ENCODE assay signal across 7 cellular contexts in the genomic region with DNA sequence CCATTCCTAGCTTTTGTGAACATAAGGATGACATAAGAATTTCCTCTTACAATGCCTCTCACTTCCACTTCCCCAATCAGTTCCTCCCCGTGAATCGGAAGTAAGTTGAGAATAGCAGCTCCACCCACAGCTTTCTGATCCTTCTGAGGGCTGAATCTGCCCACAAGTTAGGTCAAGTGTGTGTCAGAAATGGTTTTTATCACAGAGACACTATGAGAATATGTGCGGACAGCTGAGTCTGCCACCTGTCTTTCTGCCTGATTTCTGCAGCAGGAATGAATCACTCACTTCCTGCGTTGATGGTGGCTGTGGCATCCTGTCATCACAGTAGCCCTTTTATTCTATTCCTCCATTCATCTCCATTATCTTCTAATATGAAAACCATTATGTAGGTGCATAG.
DNase-seq lines count a peak whose midpoint lies in the region; ATAC-seq and TF ChIP-seq lines count a peak whose summit lies in the region.

No MANE protein-coding gene starts in this region.

- H3K4me3 ChIP-seq in GM12865 (ENCODE audit: low read depth, low read length) (no peak overlapping the region), right atrium auricular region (no peak overlapping the region)

- H3K36me3 ChIP-seq in right atrium auricular region: no peaks in the 10 kb centered on the region

- ATAC-seq in HG03558 (IDR thresholded peaks at IDR 0.05; ENCODE audit: extremely low read depth, unreplicated experiment): peak; percentile 89

- peak overlapping the region; percentile 23 to 26 for H3K27ac ChIP-seq in right atrium auricular region

- no peaks in the 10 kb centered on the region for H3K27me3 ChIP-seq in right atrium auricular region

- TF ChIP-seq CTCF in GM12865 (IDR thresholded peaks at IDR 0.05; ENCODE audit: insufficient read depth, low read depth, low read length, missing control alignments) (peak; percentile 18), GM20000 (IDR thresholded peaks at IDR 0.05; ENCODE audit: extremely low read depth, missing control alignments) (peak; percentile 4), right atrium auricular region (IDR thresholded peaks at IDR 0.05) (peak; percentile 67 to 69)

- peaks cover 0 to 38% of the 10 kb centered on the region in 2 donors for H3K4me1 ChIP-seq in right atrium auricular region

- DNase-seq in GM12865 (ENCODE audit: low read depth) (peak; percentile 82), GM20000 (ENCODE audit: low spot score) (peak; percentile 64), SW 1271 (lab: John Stamatoyannopoulos, UW) (peak; percentile 78 to 93), right atrium auricular region (ENCODE audit: low spot score) (no peak), middle frontal gyrus (ENCODE audit: extremely low spot score, low spot score) (no peak), NCI-H1436 treated with DMSO at 0.1 percent for 48 hours (lab: John Stamatoyannopoulos, UW) (no peak)

- H3K9me3 ChIP-seq in right atrium auricular region: no peaks in the 10 kb centered on the region

Comparison
In these comparisons a context has a peak if more than half of its experiments do, and no peak if none do; other contexts are left out.
1. DNase-seq: peak in GM12865 (single experiment), GM20000 (single experiment) and SW 1271 (2 of 2); none in right atrium auricular region (single experiment), middle frontal gyrus (single experiment) and NCI-H1436 treated with DMSO at 0.1 percent for 48 hours (single experiment).
2. CTCF ChIP-seq: peak in every context shown above with its lines; median percentile 68 in right atrium auricular region; 18 in GM12865; 4 in GM20000.